ENCODE assay signal across 8 cellular contexts in genomic region chr1:2921970-2922686, GRCh38.
DNase-seq lines count a peak whose midpoint lies in the region; ATAC-seq, FAIRE-seq and TF ChIP-seq lines count a peak whose summit lies in the region.

No MANE protein-coding gene starts in this region.

- TF ChIP-seq CTCF in HEK293 (tag by site-specific recombination; IDR thresholded peaks at IDR 0.05) = peak; percentile 91
- peak; percentile 92 for TF ChIP-seq CTCF in VCaP (conservative IDR thresholded peaks at IDR 0.05)
- TF ChIP-seq CTCF in H1 (IDR thresholded peaks at IDR 0.05; ENCODE audit: control extremely low read depth in 1 of 3, insufficient read depth in 1 of 3, low read depth in 1 of 3, low read length in 3 of 3) = peak in 1 of 3 experiments; percentile 49; a peak in 1 of 4 replicates

- H4K20me1 ChIP-seq in H1 (replicated peaks in 1 of 2; ENCODE audit: control insufficient read depth in 1 of 2, insufficient read depth in 2 of 2, low read length in 2 of 2) = no peaks in the 10 kb centered on the region

- POLR2A ChIA-PET in HEK293 (lab: Yijun Ruan, JAX) (no interaction called here), H1 (lab: Charles Lee; ENCODE audit: partially characterized antibody) (no interaction called here)

- H4K5ac ChIP-seq in H1 (ENCODE audit: insufficient read length, low read depth, low read length) = no peak overlapping the region

- H3K18ac ChIP-seq in H1 (ENCODE audit: extremely low read depth, low read length) = no peak overlapping the region

- 91% methylated on average over 22 of the region's 27 CpGs; no CpG with 5 or more reads in 1 of the 2 experiments for WGBS in H1 (ENCODE audit: extremely low coverage in 1 of 2, insufficient coverage in 1 of 2, insufficient read length in 1 of 2, insufficient replicate concordance in 2 of 2, low coverage in 1 of 2, low lambda C conversion rate in 2 of 2, missing lambda C conversion rate in 1 of 2), 2 experiments

- no peak overlapping the region for H2AK5ac ChIP-seq in H1 (ENCODE audit: low read depth, low read length)

- H2AFZ ChIP-seq in H1 (ENCODE audit: low read length) = no peak overlapping the region

- H3K9me3 ChIP-seq in HEK293 (ENCODE audit: control insufficient read depth, insufficient read depth, low read depth, low read length) (no peaks in the 10 kb centered on the region), H1 (ENCODE audit: insufficient read depth in 2 of 2, low read depth in 1 of 2, low read length in 1 of 2) (peaks cover 59 to 100% of the 10 kb centered on the region in 2 experiments)

- H3K79me2 ChIP-seq in H1 (ENCODE audit: control insufficient read depth in 1 of 2, insufficient read depth in 2 of 2, low read length in 2 of 2) = no peaks in the 10 kb centered on the region

- H4K8ac ChIP-seq in H1 (ENCODE audit: extremely low read depth, insufficient read depth, low read length) = no peak overlapping the region

- H3K36me3 ChIP-seq in HEK293 (ENCODE audit: control insufficient read depth in 2 of 2, insufficient read depth in 1 of 2, low read length in 2 of 2) (no peaks in the 10 kb centered on the region), H1 (ENCODE audit: control insufficient read depth in 2 of 4, insufficient read depth in 4 of 4, low read length in 3 of 4) (no peaks in the 10 kb centered on the region)

- no peak overlapping the region for H2BK5ac ChIP-seq in H1 (ENCODE audit: low read depth, low read length)

- no peak overlapping the region for H2BK20ac ChIP-seq in H1 (ENCODE audit: low read length)

- peak; percentile 22 to 26; a peak in 2 of 4 replicates for TF ChIP-seq RAD21 in H1 (IDR thresholded peaks at IDR 0.05 in 1 of 2, conservative IDR thresholded peaks at IDR 0.05 in 1 of 2; ENCODE audit: low read depth in 2 of 2, low read length in 2 of 2)

- H2BK120ac ChIP-seq in H1 (replicated peaks; ENCODE audit: low read depth, low read length) = no peak overlapping the region

- DNase-seq in H1 (ENCODE audit: low read depth in 1 of 2, low spot score in 2 of 2) (no peak), GM19240 (ENCODE audit: insufficient read length, low spot score) (no peak), NCI-H128 (lab: John Stamatoyannopoulos, UW; ENCODE audit: unreplicated experiment) (no peak), NCI-H510A treated with DMSO at 0.1 percent for 48 hours (lab: John Stamatoyannopoulos, UW) (no peak)
- DNase-seq in stimulated activated CD4-positive, alpha-beta T cell treated with anti-CD3 and anti-CD28 coated beads, Interleukin-4, amount 100 ng/mL, for 48 hours (ENCODE audit: low read depth in 2 of 2) = peak; percentile 19 to 37

- no peak overlapping the region for H3K27ac ChIP-seq in HEK293 (ENCODE audit: extremely low read depth, low read depth, low read length)
- no peak overlapping the region for H3K27ac ChIP-seq in VCaP
- no peak overlapping the region for H3K27ac ChIP-seq in H1 (ENCODE audit: low read depth, low read length)

- TF ChIP-seq POLR2A in H1 (IDR thresholded peaks at IDR 0.05; ENCODE audit: control extremely low read depth in 1 of 2, low read depth in 2 of 2, low read length in 2 of 2) = no peak

- no peak overlapping the region for H3K4me3 ChIP-seq in HEK293 (ENCODE audit: low read depth, low read length)
- no peak overlapping the region for H3K4me3 ChIP-seq in H1 (ENCODE audit: extremely low read depth in 1 of 4, insufficient read depth in 2 of 4, low read depth in 3 of 4, low read length in 4 of 4)

- H3K79me1 ChIP-seq in H1 (ENCODE audit: low read depth, low read length) = no peaks in the 10 kb centered on the region

- H3K23ac ChIP-seq in H1 (ENCODE audit: insufficient read length) = no peak overlapping the region

- H3K14ac ChIP-seq in H1 (ENCODE audit: insufficient read length) = no peak overlapping the region

- no peak overlapping the region for H4K91ac ChIP-seq in H1 (replicated peaks; ENCODE audit: insufficient read length, low read length)

- ATAC-seq in HG03135 (IDR thresholded peaks at IDR 0.05; ENCODE audit: unreplicated experiment) = no peak

- H3K56ac ChIP-seq in H1 (replicated peaks; ENCODE audit: insufficient read length, low read depth, low read length) = no peak overlapping the region

- no peak for TF ChIP-seq EP300 in H1 (IDR thresholded peaks at IDR 0.05; ENCODE audit: borderline replicate concordance in 1 of 2, low read depth in 2 of 2, low read length in 2 of 2)

- H2BK15ac ChIP-seq in H1 (ENCODE audit: low read length) = no peak overlapping the region

- H3K27me3 ChIP-seq in H1 (replicated peaks in 1 of 4; ENCODE audit: control insufficient read depth in 3 of 4, extremely low read depth in 1 of 4, insufficient read depth in 3 of 4, low read length in 3 of 4) = no peaks in the 10 kb centered on the region

- H3K4ac ChIP-seq in H1 (replicated peaks; ENCODE audit: insufficient read length, low read depth, low read length) = no peak overlapping the region

- no peak overlapping the region for H2BK12ac ChIP-seq in H1 (ENCODE audit: low read depth, low read length)

- no peak overlapping the region for H3K9ac ChIP-seq in H1 (replicated peaks in 1 of 4; ENCODE audit: extremely low read depth in 1 of 4, low read depth in 3 of 4, low read length in 3 of 4)

- CTCF ChIA-PET in HEK293 (lab: Yijun Ruan, JAX) = interaction anchor here (0.6 to 1.8 kb wide), 7 partner anchors 8 to 538 kb away, joined by 3 to 6 read pairs (median 4); no protein-coding TSS in a partner anchor
- CTCF ChIA-PET in H1 (lab: Charles Lee; ENCODE audit: partially characterized antibody) = no interaction called here

- no peaks in the 10 kb centered on the region for H3K23me2 ChIP-seq in H1 (ENCODE audit: low read depth, low read length)

- no peak overlapping the region for H3K4me2 ChIP-seq in H1 (ENCODE audit: insufficient read depth in 1 of 2, low read depth in 2 of 2, low read length in 2 of 2)

- no peak for FAIRE-seq in H1 (lab: Jason Lieb, UNC)

- no peaks in the 10 kb centered on the region for H3K4me1 ChIP-seq in HEK293 (ENCODE audit: control insufficient read depth, insufficient read depth, low read length)
- no peaks in the 10 kb centered on the region for H3K4me1 ChIP-seq in H1 (replicated peaks in 1 of 4; ENCODE audit: control insufficient read depth in 3 of 4, insufficient read depth in 4 of 4, low read length in 3 of 4)

TF ChIP-seq in HEK293, 187 proteins besides CTCF, POLR2A, EP300 and RAD21 (continues in another document):
- peak; percentile 81 for TF ChIP-seq ZNF449 (tag by site-specific recombination; IDR thresholded peaks at IDR 0.05)
- peak; percentile 12; the same call in 1 of the 2 replicates for TF ChIP-seq ZBTB48 (tag by site-specific recombination; IDR thresholded peaks at IDR 0.05)

TF ChIP-seq in H1, 55 proteins besides CTCF, POLR2A, EP300 and RAD21:
- no peak for TF ChIP-seq MAX (IDR thresholded peaks at IDR 0.05)
- TF ChIP-seq CHD1 (IDR thresholded peaks at IDR 0.05; ENCODE audit: low read depth, low read length) = no peak
- TF ChIP-seq SRF (IDR thresholded peaks at IDR 0.05; ENCODE audit: low read depth, low read length) = no peak
- TF ChIP-seq EGR1 (IDR thresholded peaks at IDR 0.05; ENCODE audit: borderline replicate concordance, low read depth, low read length) = no peak
- TF ChIP-seq E2F6 (IDR thresholded peaks at IDR 0.05) = no peak
- TF ChIP-seq MAFK (IDR thresholded peaks at IDR 0.05; ENCODE audit: low read depth, low read length) = no peak
- no peak for TF ChIP-seq KDM4A (IDR thresholded peaks at IDR 0.05; ENCODE audit: low read depth, low read length, severe bottlenecking)
- no peak for TF ChIP-seq CEBPB (IDR thresholded peaks at IDR 0.05; ENCODE audit: low read depth, low read length)
- TF ChIP-seq SIRT6 (IDR thresholded peaks at IDR 0.05; ENCODE audit: low read length) = no peak
- TF ChIP-seq POLR2AphosphoS5 (IDR thresholded peaks at IDR 0.05; ENCODE audit: low read depth, low read length) = no peak
- no peak for TF ChIP-seq YY1 (IDR thresholded peaks at IDR 0.05; ENCODE audit: low read depth, low read length)
- TF ChIP-seq KDM1A (IDR thresholded peaks at IDR 0.05; ENCODE audit: borderline replicate concordance, low read length) = no peak
- no peak for TF ChIP-seq CBX8 (IDR thresholded peaks at IDR 0.05; ENCODE audit: borderline replicate concordance, low read depth, low read length)
- no peak for TF ChIP-seq TEAD4 (IDR thresholded peaks at IDR 0.05; ENCODE audit: low read depth, low read length)
- TF ChIP-seq CREB1 (IDR thresholded peaks at IDR 0.05) = no peak
- TF ChIP-seq CBX5 (IDR thresholded peaks at IDR 0.05; ENCODE audit: low read depth, low read length) = no peak

Comparison
In these comparisons a context has a peak if more than half of its experiments do, and no peak if none do; other contexts are left out.
1. DNase-seq: peak in stimulated activated CD4-positive, alpha-beta T cell treated with anti-CD3 and anti-CD28 coated beads, Interleukin-4, amount 100 ng/mL, for 48 hours (2 of 2); none in H1 (0 of 2), GM19240 (single experiment), NCI-H128 (single experiment) and NCI-H510A treated with DMSO at 0.1 percent for 48 hours (single experiment).